Comparison of ENCODE assay signal across 19 cellular contexts in genomic region chr10:77349226-77349625, GRCh38.
"Had no signal": no experiment of that assay in that cellular context is flagged by ENCODE, and none has a peak within 500 bp of the region (broad histone marks: within the 10 kb centered on the region; RNA-seq: fewer than 3 reads in every experiment).

No MANE protein-coding gene starts in this region.

- H3K9me3 ChIP-seq: ascending aorta, suprapubic skin, vagina had no signal

- DNase-seq: activated CD4-positive, alpha-beta T cell treated with anti-CD3 and anti-CD28 coated beads, Interleukin-2, amount 10 ng/mL, durations not matched to agents 7 days and 5 days; activated CD8-positive, alpha-beta T cell treated with anti-CD3 and anti-CD28 coated beads, Interleukin-2, amount 10 ng/mL, durations not matched to agents 7 days and 5 days; activated naive CD4-positive, alpha-beta T cell treated with Interleukin-2 at 50 U/mL for 16 hours; activated T-cell treated with anti-CD3 and anti-CD28 coated beads, Interleukin-2, amount 50 U/mL, for 24 hours; foreskin fibroblast; glutamatergic neuron; hippocampal formation; islet precursor cell; midbrain; occipital lobe; stimulated activated CD4-positive, alpha-beta T cell treated with anti-CD3 and anti-CD28 coated beads, Interleukin-12 subunit alpha, Interleukin-12 subunit beta, amount 100 ng/mL, for 4 hours; stimulated activated CD4-positive, alpha-beta T cell treated with anti-CD3 and anti-CD28 coated beads, Interleukin-1b, Interleukin-23, amount 100 ng/mL, for 48 hours; stimulated activated naive CD8-positive, alpha-beta T cell treated with anti-CD3 and anti-CD28 coated beads, Interleukin-15, Interleukin-2, amounts not matched to agents 100 U/mL and 50 U/mL, for 24 hours; T1000; trophoblast cell had no signal

- H3K27me3 ChIP-seq: ascending aorta, suprapubic skin, vagina had no signal

- H3K4me3 ChIP-seq: ascending aorta, lung, suprapubic skin, vagina had no signal

- H3K27ac ChIP-seq: suprapubic skin had no signal

- H3K36me3 ChIP-seq: ascending aorta, suprapubic skin, vagina had no signal
